In genomic region chr17:47222032-47222431, GRCh38 we compare ENCODE assay signal across 28 cellular contexts. TPM values are rescaled to one million over a fixed set of nuclear protein-coding genes. Genes with fewer than 3 reads are reported as not detected.
"Had no signal": no experiment of that assay in that cellular context is flagged by ENCODE, and none has a peak within 500 bp of the region (broad histone marks: within the 10 kb centered on the region; RNA-seq: fewer than 3 reads in every experiment).

No MANE protein-coding gene starts in this region.

- H3K9me3 Mint-ChIP-seq: activated T-cell treated with anti-CD3 and anti-CD28 coated beads, Interleukin-2, amount 50 U/mL, for 4 hours; activated T-helper 17 cell treated with anti-CD3 and anti-CD28 coated beads, Interleukin-2, amount 50 U/mL, for 72 hours had no signal

- H3K36me3 Mint-ChIP-seq: activated CD4-positive, alpha-beta memory T cell treated with anti-CD3 and anti-CD28 coated beads for 36 hours had no signal

- H3K4me1 ChIP-seq: colonic mucosa, parathyroid adenoma had no signal

- H3K4me3 Mint-ChIP-seq: activated CD4-positive, alpha-beta memory T cell treated with anti-CD3 and anti-CD28 coated beads for 36 hours; activated CD4-positive, alpha-beta T cell treated with anti-CD3 and anti-CD28 coated beads, Interleukin-2, amount 10 ng/mL, durations not matched to agents 24 days and 14 days; activated T-cell treated with anti-CD3 and anti-CD28 coated beads, Interleukin-2, amount 50 U/mL, for 4 hours; activated T-helper 17 cell treated with anti-CD3 and anti-CD28 coated beads, Interleukin-2, amount 50 U/mL, for 72 hours; neural crest cell; stimulated activated naive B cell treated with anti-CD40 and anti-IgM and Interleukin-4, amounts not matched to agents 10 μg/mL and 1 μg/mL and 100 μg/mL, for 72 hours had no signal

- H3K36me3 ChIP-seq: colonic mucosa, esophagus squamous epithelium, heart right ventricle, left ventricle myocardium inferior, sigmoid colon, stomach, thyroid gland, upper lobe of left lung had no signal

- H3K27me3 Mint-ChIP-seq: activated CD4-positive, alpha-beta memory T cell treated with anti-CD3 and anti-CD28 coated beads for 36 hours; activated T-helper 17 cell treated with anti-CD3 and anti-CD28 coated beads, Interleukin-2, amount 50 U/mL, for 72 hours; stimulated activated naive B cell treated with anti-CD40 and anti-IgM and Interleukin-4, amounts not matched to agents 10 μg/mL and 1 μg/mL and 100 μg/mL, for 72 hours had no signal

- H3K9me3 ChIP-seq: colonic mucosa, esophagus squamous epithelium, heart right ventricle, left ventricle myocardium inferior, psoas muscle, sigmoid colon, stomach, thyroid gland, upper lobe of left lung had no signal

- H3K27ac Mint-ChIP-seq: activated CD4-positive, alpha-beta memory T cell treated with anti-CD3 and anti-CD28 coated beads for 36 hours; activated CD4-positive, alpha-beta T cell treated with anti-CD3 and anti-CD28 coated beads, Interleukin-2, amount 10 ng/mL, durations not matched to agents 24 days and 14 days; activated T-helper 17 cell treated with anti-CD3 and anti-CD28 coated beads, Interleukin-2, amount 50 U/mL, for 72 hours; stimulated activated naive B cell treated with anti-CD40 and anti-IgM and Interleukin-4, amounts not matched to agents 10 μg/mL and 1 μg/mL and 100 μg/mL, for 72 hours had no signal

- H3K4me3 ChIP-seq: colonic mucosa, esophagus squamous epithelium, heart right ventricle, left ventricle myocardium inferior, psoas muscle, sigmoid colon, smooth muscle cell, stomach, thyroid gland, upper lobe of left lung had no signal

- ATAC-seq: activated T-cell treated with anti-CD3 and anti-CD28 coated beads, Interleukin-2, amount 50 U/mL, for 4 hours; activated T-helper 17 cell treated with anti-CD3 and anti-CD28 coated beads, Interleukin-2, amount 50 U/mL, for 72 hours; heart right ventricle; psoas muscle; stimulated activated naive B cell treated with anti-CD40 and anti-IgM and Interleukin-4, amounts not matched to agents 10 μg/mL and 1 μg/mL and 100 μg/mL, for 72 hours had no signal

- DNase-seq: activated CD4-positive, alpha-beta memory T cell treated with anti-CD3 and anti-CD28 coated beads for 36 hours; activated CD4-positive, alpha-beta T cell treated with anti-CD3 and anti-CD28 coated beads, Interleukin-2, amount 10 ng/mL, durations not matched to agents 24 days and 14 days; activated CD4-positive, CD25-positive, alpha-beta regulatory T cell treated with anti-CD3 and anti-CD28 coated beads, Interleukin-2, amount 50 U/mL, for 72 hours; activated gamma-delta T cell treated with Interleukin-2 at 50 U/mL for 16 hours; activated naive CD4-positive, alpha-beta T cell treated with anti-CD3 and anti-CD28 coated beads, Interleukin-2, amount 50 U/mL, for 16 hours; activated T-cell treated with anti-CD3 and anti-CD28 coated beads, Interleukin-2, amount 50 U/mL, for 4 hours; cerebellar nuclear complex; colonic mucosa; esophagus squamous epithelium; foreskin melanocyte; heart right ventricle; left ventricle myocardium inferior; occipital lobe; psoas muscle; sigmoid colon; stimulated activated CD4-positive, alpha-beta T cell treated with anti-CD3 and anti-CD28 coated beads, Interleukin-1b, Interleukin-23, amount 100 ng/mL, for 48 hours; stimulated activated CD4-positive, alpha-beta T cell treated with anti-CD3 and anti-CD28 coated beads, Interleukin-4, amount 100 ng/mL, for 4 hours; stimulated activated CD8-positive, alpha-beta memory T cell treated with anti-CD3 and anti-CD28 coated beads, Interleukin-4, amount 100 ng/mL, for 48 hours; stimulated activated naive B cell treated with anti-CD40 and anti-IgM and Interleukin-4, amounts not matched to agents 10 μg/mL and 1 μg/mL and 100 μg/mL, for 72 hours; stomach; T-helper 2 cell; thyroid gland; upper lobe of left lung had no signal

RNA-seq across cellular contexts. Expression of gene MYL4, which starts 12.9 kb away (rescaled TPM):
- total RNA-seq: activated CD4-positive, alpha-beta memory T cell treated with anti-CD3 and anti-CD28 coated beads for 36 hours; activated CD4-positive, alpha-beta T cell treated with anti-CD3 and anti-CD28 coated beads, Interleukin-2, amount 10 ng/mL, durations not matched to agents 24 days and 14 days; activated T-cell treated with anti-CD3 and anti-CD28 coated beads, Interleukin-2, amount 50 U/mL, for 4 hours; bronchial epithelial cell; esophagus squamous epithelium; neural crest cell had no signal

RNA-seq across cellular contexts. Expression of gene ITGB3, which starts 31.6 kb away (rescaled TPM):
- total RNA-seq: activated CD4-positive, alpha-beta memory T cell treated with anti-CD3 and anti-CD28 coated beads for 36 hours; activated CD4-positive, alpha-beta T cell treated with anti-CD3 and anti-CD28 coated beads, Interleukin-2, amount 10 ng/mL, durations not matched to agents 24 days and 14 days had no signal
